ENCODE assay signal across 8 cellular contexts in the genomic region with DNA sequence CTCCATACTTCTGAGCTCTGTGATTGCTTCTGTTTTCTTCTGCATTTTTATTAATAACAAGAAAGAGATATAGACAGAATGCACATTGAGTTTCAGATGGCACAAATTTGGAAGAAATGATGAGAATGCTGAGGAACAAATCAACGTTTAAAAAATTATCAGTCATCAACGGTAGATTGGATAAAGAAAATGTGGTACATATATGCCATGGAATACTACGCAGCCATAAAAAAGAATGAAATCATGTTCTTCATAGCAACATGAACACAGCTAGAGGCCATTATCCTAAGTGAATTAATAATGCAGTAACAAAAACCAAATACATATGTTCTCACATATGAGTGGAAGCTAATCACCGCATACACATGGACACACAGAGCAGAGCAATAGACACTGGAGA.
"Had no signal": no experiment of that assay in that cellular context is flagged by ENCODE, and none has a peak within 500 bp of the region (broad histone marks: within the 10 kb centered on the region; RNA-seq: fewer than 3 reads in every experiment).

No MANE protein-coding gene starts in this region.

- H3K4me3 Mint-ChIP-seq: GM23338 had no signal

- DNase-seq: H7, IMR-90, KBM-7 had no signal

- H3K4me2 ChIP-seq: GM23338, KMS-11 had no signal

- H3K9ac ChIP-seq: KMS-11 had no signal

- H3K36me3 ChIP-seq: HAP-1 had no signal

- H3K4me1 ChIP-seq: HAP-1 had no signal

- H3K27ac ChIP-seq: KMS-11 had no signal

- H3K27ac Mint-ChIP-seq: GM23338 had no signal

- ATAC-seq: GM23338, HCT116 had no signal

- H3K4me1 Mint-ChIP-seq: GM23338 had no signal

- FAIRE-seq: HTR-8/SVneo had no signal

- H2AFZ ChIP-seq: GM23338 had no signal

- H3K9me3 ChIP-seq: HAP-1 had no signal

- H3K4me3 ChIP-seq: GM23338, HAP-1 had no signal
